In genomic region chr6:163750436-163751031, GRCh38 we compare ENCODE assay signal across 14 cellular contexts.
DNase-seq lines count a peak whose midpoint lies in the region; ATAC-seq lines count a peak whose summit lies in the region.
"Had no signal": no experiment of that assay in that cellular context is flagged by ENCODE, and none has a peak within 500 bp of the region (broad histone marks: within the 10 kb centered on the region; RNA-seq: fewer than 3 reads in every experiment).

No MANE protein-coding gene starts in this region.

- peak overlapping the region; percentile 34 for H3K4me3 Mint-ChIP-seq in activated CD4-positive, alpha-beta memory T cell treated with anti-CD3 and anti-CD28 coated beads, Interleukin-2, amount 10 ng/mL, durations not matched to agents 7 days and 5 days
- H3K4me3 Mint-ChIP-seq: nephron had no signal

- H3K14ac ChIP-seq in neuronal stem cell (ENCODE audit: low read length): no peak overlapping the region

- no peak overlapping the region for H3K56ac ChIP-seq in mesendoderm (ENCODE audit: low read length)

- H3K27ac ChIP-seq in neuronal stem cell (replicated peaks; ENCODE audit: low read length) (no peak overlapping the region), mesendoderm (ENCODE audit: low read depth, low read length) (no peak overlapping the region)
- H3K27ac ChIP-seq: thoracic aorta had no signal

- peaks cover 34% of the 10 kb centered on the region for H3K4me1 Mint-ChIP-seq in activated CD4-positive, alpha-beta memory T cell treated with anti-CD3 and anti-CD28 coated beads, Interleukin-2, amount 10 ng/mL, durations not matched to agents 7 days and 5 days

- no peaks in the 10 kb centered on the region for H3K79me2 ChIP-seq in mesendoderm (ENCODE audit: control insufficient read depth, insufficient read depth, low read length)

- H3K36me3 ChIP-seq in neuronal stem cell (replicated peaks in 1 of 2; ENCODE audit: control insufficient read depth in 2 of 2, insufficient read depth in 2 of 2, low read length in 2 of 2) (no peaks in the 10 kb centered on the region), mesendoderm (ENCODE audit: control insufficient read depth, insufficient read depth, low read length) (no peaks in the 10 kb centered on the region)
- H3K36me3 ChIP-seq: thoracic aorta had no signal

- H3K4me3 ChIP-seq in neuronal stem cell (ENCODE audit: low read length in 2 of 2): no peak overlapping the region
- no peak overlapping the region for H3K4me3 ChIP-seq in mesendoderm (ENCODE audit: low read length)
- H3K4me3 ChIP-seq: thoracic aorta had no signal

- peak; percentile 47 for ATAC-seq in GM18511 (IDR thresholded peaks at IDR 0.05; ENCODE audit: unreplicated experiment)
- ATAC-seq in esophagus mucosa: peak; percentile 49
- ATAC-seq in HG03460 (IDR thresholded peaks at IDR 0.05; ENCODE audit: unreplicated experiment): no peak
- ATAC-seq: activated CD4-positive, CD25-positive, alpha-beta regulatory T cell treated with anti-CD3 and anti-CD28 coated beads, Interleukin-2, amount 50 U/mL, for 24 hours had no signal

- POLR2A ChIA-PET in activated CD4-positive, alpha-beta memory T cell treated with anti-CD3 and anti-CD28 coated beads, Interleukin-2, amount 10 ng/mL, durations not matched to agents 7 days and 5 days (lab: Charles Lee): interaction anchor here (2.9 kb wide), 1 partner anchor 16 kb away, joined by 6 read pairs; no protein-coding TSS in a partner anchor

- H3K9ac ChIP-seq in neuronal stem cell (ENCODE audit: low read depth, low read length, poor library complexity): no peak overlapping the region
- H3K9ac ChIP-seq in mesendoderm (ENCODE audit: low read length): no peak overlapping the region
- H3K9ac ChIP-seq: SK-N-SH had no signal

- no peak overlapping the region for H2BK5ac ChIP-seq in neuronal stem cell (ENCODE audit: low read length)
- no peak overlapping the region for H2BK5ac ChIP-seq in mesendoderm (ENCODE audit: low read length)

- no peak overlapping the region for H4K5ac ChIP-seq in mesendoderm (ENCODE audit: low read length)

- peaks cover 2% of the 10 kb centered on the region for H3K27me3 Mint-ChIP-seq in activated CD4-positive, alpha-beta memory T cell treated with anti-CD3 and anti-CD28 coated beads, Interleukin-2, amount 10 ng/mL, durations not matched to agents 7 days and 5 days

- no CpG with 5 or more reads among the region's 22 CpGs for WGBS in neuronal stem cell (ENCODE audit: extremely low coverage in 2 of 2, insufficient read length in 2 of 2, insufficient replicate concordance in 1 of 2), 2 donors
- no CpG with 5 or more reads among the region's 22 CpGs for WGBS in mesendoderm (ENCODE audit: extremely low coverage, insufficient coverage, low lambda C conversion rate)

- H4K91ac ChIP-seq in neuronal stem cell (ENCODE audit: low read depth, low read length, poor library complexity): no peak overlapping the region

- peaks cover 3 to 5% of the 10 kb centered on the region in 2 donors for H3K9me3 ChIP-seq in neuronal stem cell (replicated peaks in 1 of 2; ENCODE audit: control insufficient read depth in 2 of 2, insufficient read depth in 1 of 2, low read depth in 1 of 2, low read length in 2 of 2)
- H3K9me3 ChIP-seq: SK-N-SH, thoracic aorta had no signal

- DNase-seq in activated CD4-positive, alpha-beta memory T cell treated with anti-CD3 and anti-CD28 coated beads, Interleukin-2, amount 10 ng/mL, durations not matched to agents 7 days and 5 days: peak; percentile 25
- DNase-seq in neuronal stem cell (ENCODE audit: low spot score) (no peak), mesendoderm (no peak), NCI-H748 treated with DMSO at 0.1 percent for 48 hours (lab: John Stamatoyannopoulos, UW) (no peak), SW 1271 (lab: John Stamatoyannopoulos, UW) (no peak)
- DNase-seq: activated naive CD4-positive, alpha-beta T cell treated with Interleukin-2 at 50 U/mL for 16 hours; COR-L47; SK-N-SH had no signal

- CTCF ChIA-PET in activated CD4-positive, alpha-beta memory T cell treated with anti-CD3 and anti-CD28 coated beads, Interleukin-2, amount 10 ng/mL, durations not matched to agents 7 days and 5 days (lab: Charles Lee): no interaction called here

- H4K8ac ChIP-seq in neuronal stem cell (ENCODE audit: low read depth, low read length): peak overlapping the region; percentile 17
- H4K8ac ChIP-seq in mesendoderm (ENCODE audit: low read depth, low read length): no peak overlapping the region

- peak overlapping the region; percentile 87 for H3K27ac Mint-ChIP-seq in activated CD4-positive, alpha-beta memory T cell treated with anti-CD3 and anti-CD28 coated beads, Interleukin-2, amount 10 ng/mL, durations not matched to agents 7 days and 5 days
- H3K27ac Mint-ChIP-seq: nephron had no signal

- H2BK120ac ChIP-seq in neuronal stem cell (ENCODE audit: low read depth, low read length) (no peak overlapping the region), mesendoderm (ENCODE audit: low read depth, low read length) (no peak overlapping the region)

- H3K27me3 ChIP-seq in neuronal stem cell (ENCODE audit: control insufficient read depth in 3 of 3, insufficient read depth in 3 of 3, low read depth in 1 of 3, low read length in 3 of 3): no peaks in the 10 kb centered on the region
- H3K27me3 ChIP-seq in mesendoderm (ENCODE audit: insufficient read depth, low read length, poor library complexity): no peaks in the 10 kb centered on the region

- no peak overlapping the region for H2BK12ac ChIP-seq in neuronal stem cell (ENCODE audit: low read length)

- no peak overlapping the region for H2AFZ ChIP-seq in neuronal stem cell (ENCODE audit: low read length)

- H3K23ac ChIP-seq in neuronal stem cell (ENCODE audit: low read depth, low read length, poor library complexity): no peak overlapping the region
- H3K23ac ChIP-seq in mesendoderm (ENCODE audit: low read length): no peak overlapping the region

- H3K79me1 ChIP-seq in neuronal stem cell (ENCODE audit: low read depth, low read length): no peaks in the 10 kb centered on the region
- H3K79me1 ChIP-seq in mesendoderm (ENCODE audit: low read length): no peaks in the 10 kb centered on the region

- peaks cover 2% of the 10 kb centered on the region for H3K36me3 Mint-ChIP-seq in activated CD4-positive, alpha-beta memory T cell treated with anti-CD3 and anti-CD28 coated beads, Interleukin-2, amount 10 ng/mL, durations not matched to agents 7 days and 5 days (ENCODE audit: low read depth)

- peak overlapping the region; percentile 66 for H3K18ac ChIP-seq in neuronal stem cell (ENCODE audit: low read length)
- H3K18ac ChIP-seq in mesendoderm (ENCODE audit: low read length): no peak overlapping the region

- peaks cover 13% of the 10 kb centered on the region for H3K9me3 Mint-ChIP-seq in activated CD4-positive, alpha-beta memory T cell treated with anti-CD3 and anti-CD28 coated beads, Interleukin-2, amount 10 ng/mL, durations not matched to agents 7 days and 5 days

- H2AK5ac ChIP-seq in neuronal stem cell (ENCODE audit: low read depth, low read length): peak overlapping the region; percentile 36
- H2AK5ac ChIP-seq in mesendoderm (ENCODE audit: low read length): no peak overlapping the region

- no peak overlapping the region for H3K4me2 ChIP-seq in neuronal stem cell (ENCODE audit: insufficient read depth, low read length, poor library complexity, severe bottlenecking)
- H3K4me2 ChIP-seq in mesendoderm (ENCODE audit: low read length): no peak overlapping the region
- H3K4me2 ChIP-seq: SK-N-SH had no signal

- no peak overlapping the region for H2BK15ac ChIP-seq in neuronal stem cell (ENCODE audit: low read length)
- H2BK15ac ChIP-seq in mesendoderm (replicated peaks; ENCODE audit: low read depth): no peak overlapping the region

- H3K4ac ChIP-seq in neuronal stem cell (ENCODE audit: low read length): no peak overlapping the region
- H3K4ac ChIP-seq in mesendoderm (ENCODE audit: low read depth, low read length): no peak overlapping the region

- H3K4me1 ChIP-seq in neuronal stem cell (ENCODE audit: control insufficient read depth in 2 of 2, insufficient read depth in 1 of 2, low read depth in 1 of 2, low read length in 2 of 2) (peaks cover 5 to 13% of the 10 kb centered on the region in 2 donors), mesendoderm (ENCODE audit: control insufficient read depth, low read depth, low read length) (no peaks in the 10 kb centered on the region)
